In the genomic region with DNA sequence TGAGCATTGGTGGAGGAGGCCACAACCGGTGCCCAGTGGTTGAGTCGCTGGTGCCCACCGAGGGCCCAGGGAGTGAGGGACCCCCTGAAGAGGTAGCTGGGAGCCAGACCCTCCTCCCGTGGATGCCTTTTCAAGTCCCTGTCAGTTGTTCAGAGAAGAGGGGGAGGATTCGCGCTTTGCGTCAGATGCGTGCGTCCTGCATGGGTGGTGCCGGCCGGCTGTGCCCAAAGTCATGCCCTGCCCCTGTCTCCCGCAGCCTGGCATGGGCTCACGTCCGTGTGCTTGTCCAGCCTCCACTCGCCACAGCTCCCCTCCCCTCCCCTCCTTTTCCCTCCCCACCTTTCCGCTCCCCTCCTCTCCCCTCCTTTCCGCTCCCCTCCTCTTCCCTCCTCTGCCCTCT, we compare ENCODE assay signal across 23 cellular contexts.
"Had no signal": no experiment of that assay in that cellular context is flagged by ENCODE, and none has a peak within 500 bp of the region (broad histone marks: within the 10 kb centered on the region; RNA-seq: fewer than 3 reads in every experiment).

No MANE protein-coding gene starts in this region.

- H3K4me2 ChIP-seq: smooth muscle cell had no signal

- DNase-seq: dorsolateral prefrontal cortex; effector CD4-positive, alpha-beta T cell; hypothalamus; immature natural killer cell; islet precursor cell; kidney glomerular epithelial cell; lower lobe of right lung; natural killer cell; stimulated activated CD4-positive, alpha-beta T cell treated with anti-CD3 and anti-CD28 coated beads, Interleukin-12 subunit alpha, Interleukin-12 subunit beta, amount 100 ng/mL, for 4 hours; stimulated activated CD4-positive, alpha-beta T cell treated with anti-CD3 and anti-CD28 coated beads, Interleukin-1b, Interleukin-23, amount 100 ng/mL, for 48 hours; stimulated activated CD4-positive, alpha-beta T cell treated with anti-CD3 and anti-CD28 coated beads, Interleukin-4, amount 100 ng/mL, for 1 hour; stimulated activated CD8-positive, alpha-beta memory T cell treated with anti-CD3 and anti-CD28 coated beads, Interleukin-4, amount 100 ng/mL, for 48 hours had no signal

- ATAC-seq: lower lobe of right lung, natural killer cell, pancreas, sciatic nerve had no signal

- H3K27ac ChIP-seq: lower lobe of right lung, neutrophil, pancreas, thoracic aorta, tibial nerve, vagina had no signal

- H3K27ac Mint-ChIP-seq: immature natural killer cell; natural killer cell; progenitor cell of endocrine pancreas; stimulated activated naive CD8-positive, alpha-beta T cell treated with anti-CD3 and anti-CD28 coated beads, Interleukin-15, Interleukin-2, amounts not matched to agents 100 ng/mL and 50 ng/mL, for 24 hours had no signal

- H3K36me3 ChIP-seq: lower lobe of right lung, neutrophil, pancreas, thoracic aorta, tibial nerve, vagina had no signal

- H3K27me3 ChIP-seq: dorsolateral prefrontal cortex, neutrophil, pancreas, vagina had no signal

- H3K9me3 ChIP-seq: lower lobe of right lung, neutrophil, pancreas, thoracic aorta, vagina had no signal

- H3K4me1 ChIP-seq: lower lobe of right lung, pancreas, tibial nerve, vagina had no signal

- H3K27me3 Mint-ChIP-seq: progenitor cell of endocrine pancreas; stimulated activated naive CD8-positive, alpha-beta T cell treated with anti-CD3 and anti-CD28 coated beads, Interleukin-15, Interleukin-2, amounts not matched to agents 100 ng/mL and 50 ng/mL, for 24 hours had no signal

- H3K4me3 Mint-ChIP-seq: immature natural killer cell; natural killer cell; stimulated activated naive CD8-positive, alpha-beta T cell treated with anti-CD3 and anti-CD28 coated beads, Interleukin-15, Interleukin-2, amounts not matched to agents 100 ng/mL and 50 ng/mL, for 24 hours had no signal

- FAIRE-seq: colon, frontal cortex, pancreas had no signal

- H3K36me3 Mint-ChIP-seq: natural killer cell had no signal

- H3K4me3 ChIP-seq: lower lobe of right lung, pancreas, smooth muscle cell, thoracic aorta, tibial nerve, vagina had no signal
